ENCODE assay signal across 8 cellular contexts in genomic region chr3:30606301-30607031, GRCh38. TPM values are rescaled to one million over a fixed set of nuclear protein-coding genes. Genes with fewer than 3 reads are reported as not detected.
DNase-seq lines count a peak whose midpoint lies in the region; ATAC-seq and TF ChIP-seq lines count a peak whose summit lies in the region.

Gene TGFBR2 (plus strand): TSS chr3:30606601. CDS start chr3:30606884, 283 bp downstream.

- POLR2A ChIA-PET in IMR-90 (lab: Charles Lee; ENCODE audit: unreplicated experiment) = interaction anchor here (0.6 to 0.8 kb wide), 3 partner anchors 82 to 408 kb away, joined by 3 to 4 read pairs (median 3); no protein-coding TSS in a partner anchor
- POLR2A ChIA-PET in activated naive CD8-positive, alpha-beta T cell treated with anti-CD3 and anti-CD28 coated beads, Interleukin-2, amount 10 ng/mL, durations not matched to agents 7 days and 5 days (lab: Charles Lee) = interaction anchor here (0.6 to 4.1 kb wide), 28 partner anchors 12 to 258 kb away, joined by 3 to 82 read pairs (median 6); no protein-coding TSS in a partner anchor

- H3K4me1 Mint-ChIP-seq in activated naive CD8-positive, alpha-beta T cell treated with anti-CD3 and anti-CD28 coated beads, Interleukin-2, amount 10 ng/mL, durations not matched to agents 7 days and 5 days = peaks cover 56% of the 10 kb centered on the region

- H2AFZ ChIP-seq in IMR-90 (replicated peaks; ENCODE audit: low read length, poor library complexity) (peak within 1 kb of the TSS; percentile 96), parathyroid adenoma (peak within 1 kb of the TSS; percentile 91)

- in situ Hi-C loops in IMR-90 (cut with MboI; ENCODE audit: low sequenced_read_pairs) = no loop called here

- peak; percentile 50 for TF ChIP-seq RAD21 in IMR-90 (IDR thresholded peaks at IDR 0.05; ENCODE audit: low read length)

- H3K14ac ChIP-seq in IMR-90 (replicated peaks; ENCODE audit: low read depth, low read length) = peak within 1 kb of the TSS; percentile 89

- 1% methylated on average over 23 of the region's 71 CpGs; no CpG with 5 or more reads in 1 of the 2 experiments for WGBS in IMR-90 (ENCODE audit: extremely low coverage in 2 of 2, insufficient read length in 1 of 2), 2 experiments

- H2BK120ac ChIP-seq in IMR-90 (ENCODE audit: low read depth, low read length) = peak within 1 kb of the TSS; percentile 95

- H3K4me1 ChIP-seq in IMR-90 (ENCODE audit: control insufficient read depth, insufficient read depth, low read length) = peaks cover 6% of the 10 kb centered on the region
- H3K4me1 ChIP-seq in parathyroid adenoma = no peaks in the 10 kb centered on the region
- peaks cover 0 to 47% (median 13%) of the 10 kb centered on the region in 4 donors for H3K4me1 ChIP-seq in tibial artery

- intact Hi-C loops in IMR-90 (cut with micrococcal nuclease) = loop anchor here (1.0 to 5.0 kb wide), 10 partner anchors 52 to 564 kb away; no protein-coding TSS in a partner anchor
- intact Hi-C loops in Right ventricle myocardium superior (cut with DNase I) = loop anchor here (5.0 to 10.0 kb wide), 4 partner anchors 78 to 252 kb away; no protein-coding TSS in a partner anchor
- intact Hi-C loops in tibial artery (cut with DNase I; ENCODE audit: low total_unique reads) = loop anchor here (2.0 kb wide), 1 partner anchor 88 kb away; no protein-coding TSS in a partner anchor

- H3K9me1 ChIP-seq in IMR-90 (ENCODE audit: insufficient read depth, low read length) = peaks cover 5% of the 10 kb centered on the region

- H3K79me1 ChIP-seq in IMR-90 (ENCODE audit: low read depth in 1 of 2, low read length in 2 of 2) = peaks cover 3 to 31% of the 10 kb centered on the region in 2 experiments; a peak in 3 of 4 replicates

- peak within 1 kb of the TSS; percentile 84; the same call in 2 of the 3 replicates for H2BK15ac ChIP-seq in IMR-90 (ENCODE audit: low read depth, low read length)

- H3K27ac Mint-ChIP-seq in activated naive CD8-positive, alpha-beta T cell treated with anti-CD3 and anti-CD28 coated beads, Interleukin-2, amount 10 ng/mL, durations not matched to agents 7 days and 5 days = peak within 1 kb of the TSS; percentile 98

- H3K27me3 Mint-ChIP-seq in activated naive CD8-positive, alpha-beta T cell treated with anti-CD3 and anti-CD28 coated beads, Interleukin-2, amount 10 ng/mL, durations not matched to agents 7 days and 5 days = no peaks in the 10 kb centered on the region

- peaks cover 2% of the 10 kb centered on the region for H3K9me3 Mint-ChIP-seq in activated naive CD8-positive, alpha-beta T cell treated with anti-CD3 and anti-CD28 coated beads, Interleukin-2, amount 10 ng/mL, durations not matched to agents 7 days and 5 days

- no TSS peak for BruUV-seq in IMR-90 (replicated peaks; lab: Mats Ljungman, UMichigan)

- H3K9me3 ChIP-seq in IMR-90 (ENCODE audit: control insufficient read depth, insufficient read depth, low read length) = no peaks in the 10 kb centered on the region
- no peaks in the 10 kb centered on the region for H3K9me3 ChIP-seq in parathyroid adenoma (ENCODE audit: control insufficient read depth, low read length)
- H3K9me3 ChIP-seq in tibial artery = no peaks in the 10 kb centered on the region

- H3K9ac ChIP-seq in IMR-90 (ENCODE audit: low read depth, low read length) (peak within 1 kb of the TSS; percentile 93), parathyroid adenoma (no peak within 1 kb of the TSS)

- peak; percentile 39 for TF ChIP-seq CTCF in IMR-90 (conservative IDR thresholded peaks at IDR 0.05; ENCODE audit: low read depth, low read length)
- TF ChIP-seq CTCF in parathyroid adenoma (IDR thresholded peaks at IDR 0.05) = no peak
- peak; percentile 34 to 49 for TF ChIP-seq CTCF in tibial artery (IDR thresholded peaks at IDR 0.05)

- no peaks in the 10 kb centered on the region for H3K36me3 ChIP-seq in IMR-90 (ENCODE audit: control insufficient read depth, insufficient read depth, low read length)
- no peaks in the 10 kb centered on the region for H3K36me3 ChIP-seq in parathyroid adenoma (ENCODE audit: control insufficient read depth, insufficient read depth, low read length)
- H3K36me3 ChIP-seq in tibial artery = peaks cover 0 to 4% (median 0%) of the 10 kb centered on the region in 3 donors

- ATAC-seq in GM21529 (IDR thresholded peaks at IDR 0.05; ENCODE audit: unreplicated experiment) (peak; percentile 77), IMR-90 (ENCODE audit: low read depth) (peak; percentile 95), Right ventricle myocardium superior (ENCODE audit: poor library complexity) (peak; percentile 95)
- ATAC-seq in activated naive CD8-positive, alpha-beta T cell treated with anti-CD3 and anti-CD28 coated beads, Interleukin-2, amount 10 ng/mL, durations not matched to agents 7 days and 5 days (ENCODE audit: low read depth) = peak; percentile 73

- H3K79me2 ChIP-seq in parathyroid adenoma = no peaks in the 10 kb centered on the region

- H4K8ac ChIP-seq in IMR-90 (ENCODE audit: low read depth in 2 of 2, low read length in 2 of 2) = peak within 1 kb of the TSS; percentile 79 to 84

- peaks cover 9% of the 10 kb centered on the region; the same call in 1 of the 2 replicates for H4K20me1 ChIP-seq in IMR-90 (ENCODE audit: insufficient read depth, low read length)

- H3K4me2 ChIP-seq in IMR-90 (ENCODE audit: low read depth, low read length) = peak within 1 kb of the TSS; percentile 92
- H3K4me2 ChIP-seq in parathyroid adenoma (ENCODE audit: low read length) = peak within 1 kb of the TSS; percentile 76

- H3K36me3 Mint-ChIP-seq in activated naive CD8-positive, alpha-beta T cell treated with anti-CD3 and anti-CD28 coated beads, Interleukin-2, amount 10 ng/mL, durations not matched to agents 7 days and 5 days = peaks cover 31% of the 10 kb centered on the region

- peak within 1 kb of the TSS; percentile 93 for H3K4me3 Mint-ChIP-seq in activated naive CD8-positive, alpha-beta T cell treated with anti-CD3 and anti-CD28 coated beads, Interleukin-2, amount 10 ng/mL, durations not matched to agents 7 days and 5 days

- CTCF ChIA-PET in IMR-90 (lab: Yijun Ruan, JAX) = interaction anchor here (0.7 to 1.1 kb wide), 4 partner anchors 64 to 104 kb away, joined by 3 to 7 read pairs (median 3); no protein-coding TSS in a partner anchor

- H3K27ac ChIP-seq in IMR-90 (ENCODE audit: insufficient read depth, low read length) = peak within 1 kb of the TSS; percentile 96
- peak within 1 kb of the TSS; percentile 75 for H3K27ac ChIP-seq in parathyroid adenoma
- H3K27ac ChIP-seq in tibial artery = peak within 1 kb of the TSS; percentile 95 to 99

- peak within 1 kb of the TSS; percentile 90 for H4K91ac ChIP-seq in IMR-90 (ENCODE audit: insufficient read depth, low read depth, low read length)

- peak within 1 kb of the TSS; percentile 87 for H2BK5ac ChIP-seq in IMR-90 (ENCODE audit: low read depth, low read length, poor library complexity, severe bottlenecking)

- H3K23ac ChIP-seq in IMR-90 (ENCODE audit: low read depth, low read length) = peak within 1 kb of the TSS; percentile 97

- H2AK5ac ChIP-seq in IMR-90 (ENCODE audit: low read depth, low read length) = peak within 1 kb of the TSS; percentile 90

- H3K18ac ChIP-seq in IMR-90 (ENCODE audit: low read depth, low read length) = peak within 1 kb of the TSS; percentile 85

- dilution Hi-C loops in IMR-90 (cut with HindIII; ENCODE audit: low sequenced_read_pairs, unreplicated experiment) = no loop called here

- peak; percentile 41; the same call in 1 of the 2 replicates for TF ChIP-seq POLR2A in IMR-90 (IDR thresholded peaks at IDR 0.05; ENCODE audit: low read depth, low read length)

- H3K4me3 ChIP-seq in IMR-90 (ENCODE audit: insufficient read depth, low read depth, low read length) (peak within 1 kb of the TSS; percentile 84), parathyroid adenoma (ENCODE audit: low read depth, low read length) (peak within 1 kb of the TSS; percentile 81), tibial artery (peak within 1 kb of the TSS; percentile 94 to 98)

- peak within 1 kb of the TSS; percentile 79 for H3K56ac ChIP-seq in IMR-90 (ENCODE audit: extremely low read depth, insufficient read depth, low read length)

- H3K27me3 ChIP-seq in IMR-90 (ENCODE audit: control insufficient read depth, insufficient read depth, low read length) (no peaks in the 10 kb centered on the region), parathyroid adenoma (ENCODE audit: control insufficient read depth, insufficient read depth, low read length) (no peaks in the 10 kb centered on the region), tibial artery (no peaks in the 10 kb centered on the region)

- peak within 1 kb of the TSS; percentile 29 for H2BK20ac ChIP-seq in IMR-90 (ENCODE audit: low read depth, low read length)

- DNase-seq in DMS79 treated with DMSO at 0.1 percent for 48 hours (lab: John Stamatoyannopoulos, UW) = peak; percentile 12
- peak; percentile 99 for DNase-seq in IMR-90
- peak; percentile 98 to 99 for DNase-seq in SW 1271 (lab: John Stamatoyannopoulos, UW)
- peak; percentile 88 for DNase-seq in activated naive CD8-positive, alpha-beta T cell treated with anti-CD3 and anti-CD28 coated beads, Interleukin-2, amount 10 ng/mL, durations not matched to agents 7 days and 5 days
- peak; percentile 97 for DNase-seq in Right ventricle myocardium superior
- DNase-seq in tibial artery = peak; percentile 97

- peak within 1 kb of the TSS; percentile 89 for H3K4ac ChIP-seq in IMR-90 (ENCODE audit: low read depth, low read length)

- peak within 1 kb of the TSS; percentile 53 for H4K5ac ChIP-seq in IMR-90 (ENCODE audit: low read depth, low read length)

- H2AK9ac ChIP-seq in IMR-90 (replicated peaks; ENCODE audit: low read depth, low read length, poor library complexity) = peak within 1 kb of the TSS; percentile 96

TF ChIP-seq in IMR-90, 13 proteins besides CTCF, POLR2A, EP300 and RAD21 (continues in another document):
- no peak for TF ChIP-seq RFX5 (IDR thresholded peaks at IDR 0.05; ENCODE audit: low read depth, low read length)
- TF ChIP-seq NFE2L2 (IDR thresholded peaks at IDR 0.05; ENCODE audit: low read depth, low read length) = no peak
- peak; percentile 79 for TF ChIP-seq RCOR1 (IDR thresholded peaks at IDR 0.05; ENCODE audit: insufficient replicate concordance, low read length)
- no peak for TF ChIP-seq USF2 (IDR thresholded peaks at IDR 0.05; ENCODE audit: low read depth, low read length)
- peak; percentile 73 for TF ChIP-seq MXI1 (IDR thresholded peaks at IDR 0.05; ENCODE audit: borderline replicate concordance, low read depth, low read length)

RNA-seq across cellular contexts. Expression of gene TGFBR2, which starts in this region (rescaled TPM):
- 87.5 and 89.7 TPM in 2 replicates for total RNA-seq in IMR-90 (2012; rRNA removed)
- 58.1 and 63.7 TPM in 2 replicates for polyA plus RNA-seq in IMR-90 (2012; rRNA removed)
- polyA plus RNA-seq in IMR-90 (2012; cell fraction: cytosol; rRNA removed) = 34.9 and 52.0 TPM in 2 replicates
- polyA plus RNA-seq in IMR-90 (2012; cell fraction: nucleus; rRNA removed; ENCODE audit: low replicate concordance) = 17.3 and 35.9 TPM in 2 replicates
- 10 to 100 TPM; 86.9 to 92.2 TPM for total RNA-seq in activated naive CD8-positive, alpha-beta T cell treated with anti-CD3 and anti-CD28 coated beads, Interleukin-2, amount 10 ng/mL, durations not matched to agents 7 days and 5 days
- 168 TPM for total RNA-seq in Right ventricle myocardium superior

Comparison
In these comparisons a context has a peak if more than half of its experiments do, and no peak if none do; other contexts are left out.
1. Peak in every context shown above with its lines: DNase-seq, ATAC-seq, H3K4me3 ChIP-seq and H3K27ac ChIP-seq.
2. DNase-seq: peak in every context shown above with its lines; median percentile 99 in IMR-90; 98 in SW 1271; 97 in Right ventricle myocardium superior; 97 in tibial artery; 88 in activated naive CD8-positive, alpha-beta T cell treated with anti-CD3 and anti-CD28 coated beads, Interleukin-2, amount 10 ng/mL, durations not matched to agents 7 days and 5 days; 12 in DMS79 treated with DMSO at 0.1 percent for 48 hours.